8 cellular contexts compared by ENCODE assay signal in the genomic region with DNA sequence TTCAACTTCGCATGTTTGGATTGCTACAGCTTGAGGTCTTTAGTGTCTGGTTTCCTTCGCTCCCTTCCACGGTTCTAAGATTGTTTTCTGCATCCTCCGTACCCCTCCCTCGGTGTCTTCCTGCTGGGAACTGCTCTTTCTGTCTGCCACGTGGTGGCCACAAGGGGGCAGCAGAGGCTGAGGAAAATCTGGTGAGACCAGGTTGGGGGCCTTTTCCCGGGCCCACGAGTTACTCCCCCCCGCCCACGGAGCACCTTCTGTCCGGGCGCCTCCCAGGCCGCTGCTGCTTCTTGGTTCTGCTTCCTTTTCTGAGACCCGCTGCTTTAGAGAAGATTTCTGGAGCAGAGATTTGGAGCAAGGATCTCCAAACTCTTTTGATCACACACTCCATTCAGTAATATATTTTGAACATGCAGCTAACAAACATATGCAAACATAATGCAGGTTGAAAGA. TPM values are rescaled to one million over a fixed set of nuclear protein-coding genes. Genes with fewer than 3 reads are reported as not detected.
DNase-seq lines count a peak whose midpoint lies in the region; ATAC-seq and TF ChIP-seq lines count a peak whose summit lies in the region.

No MANE protein-coding gene starts in this region.

- H3K9ac ChIP-seq in duodenal mucosa (ENCODE audit: low read depth in 1 of 2, low read length in 2 of 2) (peak overlapping the region; percentile 15 to 45), mesenchymal stem cell (ENCODE audit: low read length) (peak overlapping the region; percentile 72)

- peak overlapping the region in 1 of 2 donors; percentile 24 for H3K4me3 ChIP-seq in duodenal mucosa (ENCODE audit: low read depth in 1 of 2, low read length in 2 of 2)
- peak overlapping the region in 1 of 2 experiments; percentile 63 for H3K4me3 ChIP-seq in mesenchymal stem cell (ENCODE audit: insufficient read depth in 1 of 2, low read depth in 1 of 2, low read length in 2 of 2)

- no peak overlapping the region for H4K91ac ChIP-seq in mesenchymal stem cell (ENCODE audit: low read length)

- no peak overlapping the region for H2AK5ac ChIP-seq in mesenchymal stem cell (ENCODE audit: low read length, severe bottlenecking)

- no peak for ATAC-seq in GM18498 (IDR thresholded peaks at IDR 0.05; ENCODE audit: unreplicated experiment)

- H3K4me1 ChIP-seq in duodenal mucosa (ENCODE audit: control insufficient read depth in 1 of 2, insufficient read depth in 2 of 2, low read length in 2 of 2) = peaks cover 0 to 4% of the 10 kb centered on the region in 2 donors
- H3K4me1 ChIP-seq in mesenchymal stem cell (ENCODE audit: control insufficient read depth, insufficient read depth, low read depth, low read length) = no peaks in the 10 kb centered on the region

- no peak overlapping the region for H3K14ac ChIP-seq in mesenchymal stem cell (ENCODE audit: low read length in 2 of 2)

- TF ChIP-seq CTCF in 22Rv1 (IDR thresholded peaks at IDR 0.05) = peak; percentile 90
- TF ChIP-seq CTCF in GM12873 (IDR thresholded peaks at IDR 0.05; ENCODE audit: insufficient read depth, low read depth, low read length, missing control alignments) = peak; percentile 87

- H3K18ac ChIP-seq in mesenchymal stem cell (ENCODE audit: low read depth in 1 of 2, low read length in 2 of 2) = no peak overlapping the region

- H3K27me3 ChIP-seq in duodenal mucosa (ENCODE audit: control insufficient read depth in 1 of 2, insufficient read depth in 2 of 2, low read length in 2 of 2) (peaks cover 0 to 5% of the 10 kb centered on the region in 2 donors), mesenchymal stem cell (ENCODE audit: control insufficient read depth in 1 of 2, insufficient read depth in 1 of 2, low read length in 2 of 2) (peaks cover 6 to 18% of the 10 kb centered on the region in 2 experiments)

- no peak overlapping the region for H2BK120ac ChIP-seq in mesenchymal stem cell (ENCODE audit: low read depth, low read length)

- no peak overlapping the region for H2BK12ac ChIP-seq in mesenchymal stem cell (ENCODE audit: low read length in 2 of 2)

- peak; percentile 26 to 64 for DNase-seq in NCI-H524 (lab: John Stamatoyannopoulos, UW)
- DNase-seq in activated CD4-positive, alpha-beta T cell treated with anti-CD3 and anti-CD28 coated beads, Interleukin-2, amount 50 U/mL, for 48 hours = peak; percentile 72 to 79
- peak; percentile 80 for DNase-seq in mesenchymal stem cell
- DNase-seq in stimulated activated CD8-positive, alpha-beta memory T cell treated with anti-CD3 and anti-CD28 coated beads, Interleukin-12 subunit alpha, Interleukin-12 subunit beta, amount 100 ng/mL, for 1 hour (ENCODE audit: low read depth) = peak; percentile 56

- no peaks in the 10 kb centered on the region for H3K79me1 ChIP-seq in mesenchymal stem cell (replicated peaks; ENCODE audit: low read length, poor library complexity, severe bottlenecking)

- no peak overlapping the region for H3K4ac ChIP-seq in mesenchymal stem cell (ENCODE audit: low read depth in 1 of 2, low read length in 2 of 2)

- H4K8ac ChIP-seq in mesenchymal stem cell (ENCODE audit: low read length) = peak overlapping the region; percentile 48

- H2BK5ac ChIP-seq in mesenchymal stem cell (ENCODE audit: low read depth, low read length, poor library complexity, severe bottlenecking) = no peak overlapping the region

- no peak overlapping the region for H2BK15ac ChIP-seq in mesenchymal stem cell (ENCODE audit: low read depth, poor library complexity, severe bottlenecking)

- H3K4me2 ChIP-seq in mesenchymal stem cell (ENCODE audit: low read length, poor library complexity, severe bottlenecking) = peak overlapping the region; percentile 38

- WGBS in mesenchymal stem cell = 1% methylated on average over 11 of the region's 14 CpGs

- no peaks in the 10 kb centered on the region for H3K36me3 ChIP-seq in duodenal mucosa (ENCODE audit: control insufficient read depth in 1 of 2, insufficient read depth in 2 of 2, low read length in 2 of 2)
- no peaks in the 10 kb centered on the region for H3K36me3 ChIP-seq in mesenchymal stem cell (ENCODE audit: control insufficient read depth in 1 of 2, insufficient read depth in 2 of 2, low read depth in 1 of 2, low read length in 2 of 2)

- H3K9me3 ChIP-seq in duodenal mucosa (ENCODE audit: control insufficient read depth in 1 of 2, low read length in 2 of 2) = peaks cover 0 to 4% of the 10 kb centered on the region in 2 donors
- H3K9me3 ChIP-seq in mesenchymal stem cell (ENCODE audit: control insufficient read depth, low read length) = no peaks in the 10 kb centered on the region

- no peak overlapping the region for H2AFZ ChIP-seq in mesenchymal stem cell (ENCODE audit: low read depth, low read length)

- H3K27ac ChIP-seq in 22Rv1 (0 out of 2 replicates have a peak overlapping the region, but pooled peaks have one; percentile 13), duodenal mucosa (ENCODE audit: low read depth, low read length) (no peak overlapping the region), mesenchymal stem cell (ENCODE audit: low read length, poor library complexity, severe bottlenecking) (no peak overlapping the region)

- H3K23ac ChIP-seq in mesenchymal stem cell (ENCODE audit: low read length in 2 of 2) = no peak overlapping the region

RNA-seq across cellular contexts. Expression of a gene that starts 21.1 kb away (rescaled TPM):
- polyA plus RNA-seq in mesenchymal stem cell (2013, experiment 1 of 2) = 0.73 TPM
- polyA plus RNA-seq in mesenchymal stem cell (2013, experiment 2 of 2) = 0.55 TPM

RNA-seq across cellular contexts. Expression of a gene that starts 52.5 kb away (rescaled TPM):
- 15.7 TPM for polyA plus RNA-seq in mesenchymal stem cell (2013, experiment 1 of 2)
- 14.7 TPM for polyA plus RNA-seq in mesenchymal stem cell (2013, experiment 2 of 2)

RNA-seq across cellular contexts. Expression of a gene that starts 55.0 kb away (rescaled TPM):
- 81.5 TPM for polyA plus RNA-seq in mesenchymal stem cell (2013, experiment 1 of 2)
- polyA plus RNA-seq in mesenchymal stem cell (2013, experiment 2 of 2) = 78.7 TPM
